ENCODE assay signal across 9 cellular contexts in the genomic region with DNA sequence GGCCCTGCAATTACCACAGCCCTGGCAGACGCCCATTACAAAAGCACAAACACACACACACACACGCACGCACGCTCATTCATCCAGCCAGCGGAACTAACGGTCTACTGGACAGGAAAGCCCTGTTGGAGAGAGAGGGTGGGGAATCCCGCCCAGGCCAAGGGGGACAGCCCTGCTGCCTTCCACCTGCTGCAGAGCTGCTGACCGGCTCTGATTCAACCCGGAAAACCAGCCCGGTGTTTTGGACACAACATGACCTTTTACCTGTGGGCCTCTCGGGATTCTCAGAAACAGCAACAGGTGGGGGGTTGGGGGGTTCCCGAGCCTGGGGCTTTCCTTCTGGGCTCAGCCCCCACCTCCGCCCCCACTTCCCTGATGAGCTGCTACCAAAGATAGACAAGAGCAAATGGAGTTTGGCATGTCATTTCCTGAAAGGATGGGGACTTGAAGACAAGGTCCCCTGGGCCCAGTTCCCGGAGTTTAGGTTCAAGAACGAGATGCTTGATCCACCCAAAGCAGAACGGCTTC. TPM values are rescaled to one million over a fixed set of nuclear protein-coding genes. Genes with fewer than 3 reads are reported as not detected.
DNase-seq lines count a peak whose midpoint lies in the region; ATAC-seq, FAIRE-seq and TF ChIP-seq lines count a peak whose summit lies in the region.
"Had no signal": no experiment of that assay in that cellular context is flagged by ENCODE, and none has a peak within 500 bp of the region (broad histone marks: within the 10 kb centered on the region; RNA-seq: fewer than 3 reads in every experiment).

No MANE protein-coding gene starts in this region.

- DNase-seq in GM20000 (ENCODE audit: low spot score) (peak; percentile 54), SKM-1 treated with dmso at 0.1 percent for 144 hours (lab: John Stamatoyannopoulos, UW; ENCODE audit: unreplicated experiment) (peak; percentile 85), Right ventricle myocardium inferior (ENCODE audit: missing footprints) (peak; percentile 81), sciatic nerve (ENCODE audit: low spot score) (no peak), D721Med (ENCODE audit: insufficient read length, low spot score) (no peak)
- DNase-seq in stimulated activated CD4-positive, alpha-beta T cell treated with anti-CD3 and anti-CD28 coated beads, Interleukin-2, amount 100 ng/mL, for 24 hours = no peak
- DNase-seq: WERI-Rb-1 had no signal

- no peak for FAIRE-seq in D721Med (lab: Jason Lieb, UNC)

- peak; percentile 49 for ATAC-seq in Right ventricle myocardium inferior
- peak; percentile 75 for ATAC-seq in sciatic nerve
- ATAC-seq in GM21381 (IDR thresholded peaks at IDR 0.05; ENCODE audit: unreplicated experiment) = no peak
- no peak for ATAC-seq in GM18861 (IDR thresholded peaks at IDR 0.05; ENCODE audit: unreplicated experiment)

- intact Hi-C loops in Right ventricle myocardium inferior (cut with DNase I) = no loop called here
- intact Hi-C loops in sciatic nerve (cut with DNase I) = no loop called here

- TF ChIP-seq CTCF in GM20000 (IDR thresholded peaks at IDR 0.05; ENCODE audit: extremely low read depth, missing control alignments) (no peak), D721Med (IDR thresholded peaks at IDR 0.05; ENCODE audit: insufficient read depth, missing control alignments) (no peak)

RNA-seq across cellular contexts. Expression of a gene that starts 18.5 kb away (rescaled TPM):
- 1.6 TPM for total RNA-seq in Right ventricle myocardium inferior
- 7.0 TPM for total RNA-seq in sciatic nerve

RNA-seq across cellular contexts. Expression of a gene that starts 23.1 kb away (rescaled TPM):
- 21.0 TPM for total RNA-seq in Right ventricle myocardium inferior
- total RNA-seq in sciatic nerve = 47.1 TPM

RNA-seq across cellular contexts. Expression of a gene that starts 45.9 kb away (rescaled TPM):
- total RNA-seq in Right ventricle myocardium inferior = 12.8 TPM
- total RNA-seq in sciatic nerve = 22.1 TPM

RNA-seq across cellular contexts. Expression of a gene that starts 57.0 kb away (rescaled TPM):
- not detected for total RNA-seq in Right ventricle myocardium inferior
- not detected for total RNA-seq in sciatic nerve

Comparison
In these comparisons a context has a peak if more than half of its experiments do, and no peak if none do; other contexts are left out.
1. DNase-seq: peak in GM20000 (single experiment), SKM-1 treated with dmso at 0.1 percent for 144 hours (single experiment) and Right ventricle myocardium inferior (single experiment); none in sciatic nerve (single experiment), stimulated activated CD4-positive, alpha-beta T cell treated with anti-CD3 and anti-CD28 coated beads, Interleukin-2, amount 100 ng/mL, for 24 hours (0 of 2) and D721Med (single experiment).
2. ATAC-seq: peak in Right ventricle myocardium inferior (single experiment) and sciatic nerve (single experiment); none in GM21381 (single experiment) and GM18861 (single experiment).